Comparison of ENCODE assay signal across 1 cellular context in the genomic region with DNA sequence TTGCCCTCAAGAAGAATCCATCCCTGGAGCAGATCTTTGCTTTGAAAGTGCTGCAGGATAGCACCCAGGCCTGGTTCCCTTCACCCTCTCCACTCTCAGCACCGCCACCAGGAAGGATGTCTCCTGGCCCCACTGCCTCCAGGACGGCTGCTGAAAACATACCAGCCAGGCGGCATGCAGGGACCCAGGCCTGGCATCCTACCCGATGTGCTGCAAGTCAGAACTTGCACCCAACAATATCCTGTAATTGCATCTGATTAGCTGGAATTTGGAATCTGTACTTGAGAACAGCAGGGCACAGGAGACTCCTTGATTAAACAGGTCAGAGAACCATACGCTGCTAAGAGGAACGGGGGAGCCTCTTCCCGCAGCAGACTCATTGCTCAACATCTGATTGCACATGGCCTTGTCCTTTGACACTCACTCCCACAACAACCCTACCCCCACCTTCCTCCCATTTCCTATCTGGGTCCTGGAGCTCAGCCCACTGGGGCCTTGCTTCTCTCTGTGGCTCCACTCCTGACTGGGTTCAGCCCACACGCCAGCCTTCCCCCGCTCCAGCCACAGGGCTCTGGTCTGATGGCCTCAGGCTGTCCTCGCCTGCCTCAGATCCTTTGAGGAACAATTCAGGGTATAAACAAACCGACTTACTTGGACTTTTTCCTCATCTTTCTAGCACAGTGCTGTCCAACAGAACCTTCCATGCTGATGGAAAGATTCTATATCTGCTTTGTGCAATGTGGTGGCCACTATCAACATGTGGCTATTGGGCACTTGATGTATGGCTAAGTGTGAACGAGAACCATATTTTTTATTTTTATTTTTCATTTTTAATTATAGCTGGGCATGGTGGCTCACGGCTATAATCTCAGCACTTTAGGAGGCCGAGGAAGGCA.
TF ChIP-seq lines count a peak whose summit lies in the region.

No MANE protein-coding gene starts in this region.

TF ChIP-seq in HepG2, 621 proteins besides CTCF, POLR2A, EP300 and RAD21 (continued from another document and continues in another):
- TF ChIP-seq ZNF550 (CRISPR knock-in tag; IDR thresholded peaks at IDR 0.05; ENCODE audit: borderline replicate concordance) (0 out of 2 replicates have a peak, but pooled peaks have one; percentile 77), ZKSCAN1 (IDR thresholded peaks at IDR 0.05; ENCODE audit: low read length) (peak; percentile 65; the same call in 1 of the 2 replicates), ZNF337 (CRISPR knock-in tag; IDR thresholded peaks at IDR 0.05; ENCODE audit: borderline replicate concordance, low read depth) (peak; percentile 98), NCOA1 (CRISPR knock-in tag; IDR thresholded peaks at IDR 0.05) (peak; percentile 99), ZFP62 (CRISPR knock-in tag; IDR thresholded peaks at IDR 0.05) (no peak), ZNF589 (CRISPR knock-in tag; conservative IDR thresholded peaks at IDR 0.05) (no peak), ZNF317 (CRISPR knock-in tag; IDR thresholded peaks at IDR 0.05) (peak; percentile 93), GABPA (IDR thresholded peaks at IDR 0.05; ENCODE audit: low read depth, low read length) (no peak), GABPA (CRISPR knock-in tag; IDR thresholded peaks at IDR 0.05; ENCODE audit: low read depth) (peak; percentile 77), MZF1 (CRISPR knock-in tag; IDR thresholded peaks at IDR 0.05; ENCODE audit: borderline replicate concordance) (peak; percentile 91; the same call in 1 of the 2 replicates), ZNF546 (CRISPR knock-in tag; conservative IDR thresholded peaks at IDR 0.05) (no peak), GATAD2A (CRISPR knock-in tag; IDR thresholded peaks at IDR 0.05) (peak; percentile 100), ZBTB7B (CRISPR knock-in tag; IDR thresholded peaks at IDR 0.05) (peak; percentile 99), SOX13 (IDR thresholded peaks at IDR 0.05) (peak; percentile 94), SOX13 (CRISPR knock-in tag; conservative IDR thresholded peaks at IDR 0.05 in 1 of 2, IDR thresholded peaks at IDR 0.05 in 1 of 2) (peak in 1 of 2 experiments; percentile 95; a peak in 2 of 4 replicates), ZNF34 (CRISPR knock-in tag; IDR thresholded peaks at IDR 0.05; ENCODE audit: borderline replicate concordance) (peak; percentile 90; the same call in 1 of the 2 replicates), FOXM1 (CRISPR knock-in tag; IDR thresholded peaks at IDR 0.05) (no peak)
- TF ChIP-seq, protein P1, sequence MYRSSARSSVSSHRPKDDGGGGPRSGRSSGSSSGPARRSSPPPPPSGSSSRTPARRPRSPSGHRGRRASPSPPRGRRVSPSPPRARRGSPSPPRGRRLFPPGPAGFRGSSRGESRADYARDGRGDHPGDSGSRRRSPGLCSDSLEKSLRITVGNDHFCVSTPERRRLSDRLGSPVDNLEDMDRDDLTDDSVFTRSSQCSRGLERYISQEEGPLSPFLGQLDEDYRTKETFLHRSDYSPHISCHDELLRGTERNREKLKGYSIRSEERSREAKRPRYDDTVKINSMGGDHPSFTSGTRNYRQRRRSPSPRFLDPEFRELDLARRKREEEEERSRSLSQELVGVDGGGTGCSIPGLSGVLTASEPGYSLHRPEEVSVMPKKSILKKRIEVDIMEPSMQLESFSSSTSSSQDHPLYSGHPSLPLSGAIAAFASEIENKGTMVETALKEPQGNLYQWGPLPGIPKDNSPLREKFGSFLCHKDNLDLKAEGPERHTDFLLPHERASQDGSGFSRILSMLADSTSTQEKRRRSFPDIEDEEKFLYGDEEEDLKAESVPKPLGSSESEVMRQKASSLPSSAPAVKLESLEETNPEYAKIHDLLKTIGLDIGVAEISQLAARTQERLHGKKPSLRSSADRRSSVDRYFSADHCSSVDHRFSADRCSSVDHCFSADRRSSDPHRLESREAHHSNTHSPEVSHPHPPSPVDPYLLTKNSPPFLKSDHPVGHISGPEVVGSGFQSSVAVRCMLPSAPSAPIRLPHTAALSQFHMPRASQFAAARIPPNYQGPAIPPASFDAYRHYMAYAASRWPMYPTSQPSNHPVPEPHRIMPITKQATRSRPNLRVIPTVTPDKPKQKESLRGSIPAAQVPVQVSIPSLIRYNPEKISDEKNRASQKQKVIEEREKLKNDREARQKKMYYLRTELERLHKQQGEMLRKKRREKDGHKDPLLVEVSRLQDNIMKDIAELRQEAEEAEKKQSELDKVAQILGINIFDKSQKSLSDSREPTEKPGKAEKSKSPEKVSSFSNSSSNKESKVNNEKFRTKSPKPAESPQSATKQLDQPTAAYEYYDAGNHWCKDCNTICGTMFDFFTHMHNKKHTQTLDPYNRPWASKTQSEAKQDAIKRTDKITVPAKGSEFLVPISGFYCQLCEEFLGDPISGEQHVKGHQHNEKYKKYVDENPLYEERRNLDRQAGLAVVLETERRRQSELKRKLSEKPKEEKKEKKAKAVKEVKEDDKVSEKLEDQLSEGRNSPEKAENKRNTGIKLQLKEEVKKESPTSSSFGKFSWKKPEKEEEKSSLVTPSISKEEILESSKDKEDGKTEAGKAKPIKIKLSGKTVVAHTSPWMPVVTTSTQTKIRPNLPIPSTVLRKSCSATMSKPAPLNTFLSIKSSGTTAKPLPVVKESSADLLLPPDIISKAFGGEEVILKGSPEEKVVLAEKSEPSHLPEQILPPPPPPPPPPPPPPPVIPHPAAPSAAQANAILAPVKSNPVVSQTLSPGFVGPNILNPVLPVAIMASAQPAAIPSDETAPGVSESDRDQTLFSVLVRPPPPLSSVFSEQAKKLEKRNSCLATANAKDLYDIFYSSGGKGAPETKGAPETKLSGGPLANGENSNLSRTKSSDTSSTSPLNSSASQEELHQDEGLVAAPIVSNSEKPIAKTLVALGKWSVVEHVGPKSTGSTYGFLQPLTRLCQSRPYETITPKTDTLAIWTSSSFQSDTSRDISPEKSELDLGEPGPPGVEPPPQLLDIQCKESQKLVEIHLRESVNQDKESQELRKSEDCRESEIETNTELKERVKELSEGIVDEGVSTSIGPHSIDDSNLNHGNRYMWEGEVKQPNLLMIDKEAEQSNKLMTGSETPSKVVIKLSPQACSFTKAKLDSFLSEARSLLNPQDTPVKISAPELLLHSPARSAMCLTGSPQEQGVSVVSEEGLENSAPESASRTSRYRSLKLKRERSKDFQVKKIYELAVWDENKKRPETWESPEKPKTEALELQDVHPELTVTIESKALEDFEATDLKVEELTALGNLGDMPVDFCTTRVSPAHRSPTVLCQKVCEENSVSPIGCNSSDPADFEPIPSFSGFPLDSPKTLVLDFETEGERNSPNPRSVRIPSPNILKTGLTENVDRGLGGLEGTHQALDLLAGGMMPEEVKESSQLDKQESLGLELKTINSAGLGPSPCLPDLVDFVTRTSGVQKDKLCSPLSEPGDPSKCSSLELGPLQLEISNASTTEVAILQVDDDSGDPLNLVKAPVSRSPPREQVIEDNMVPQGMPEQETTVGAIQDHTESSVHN (CRISPR knock-in tag; IDR thresholded peaks at IDR 0.05), result peak; percentile 94
- TF ChIP-seq, protein P2, sequence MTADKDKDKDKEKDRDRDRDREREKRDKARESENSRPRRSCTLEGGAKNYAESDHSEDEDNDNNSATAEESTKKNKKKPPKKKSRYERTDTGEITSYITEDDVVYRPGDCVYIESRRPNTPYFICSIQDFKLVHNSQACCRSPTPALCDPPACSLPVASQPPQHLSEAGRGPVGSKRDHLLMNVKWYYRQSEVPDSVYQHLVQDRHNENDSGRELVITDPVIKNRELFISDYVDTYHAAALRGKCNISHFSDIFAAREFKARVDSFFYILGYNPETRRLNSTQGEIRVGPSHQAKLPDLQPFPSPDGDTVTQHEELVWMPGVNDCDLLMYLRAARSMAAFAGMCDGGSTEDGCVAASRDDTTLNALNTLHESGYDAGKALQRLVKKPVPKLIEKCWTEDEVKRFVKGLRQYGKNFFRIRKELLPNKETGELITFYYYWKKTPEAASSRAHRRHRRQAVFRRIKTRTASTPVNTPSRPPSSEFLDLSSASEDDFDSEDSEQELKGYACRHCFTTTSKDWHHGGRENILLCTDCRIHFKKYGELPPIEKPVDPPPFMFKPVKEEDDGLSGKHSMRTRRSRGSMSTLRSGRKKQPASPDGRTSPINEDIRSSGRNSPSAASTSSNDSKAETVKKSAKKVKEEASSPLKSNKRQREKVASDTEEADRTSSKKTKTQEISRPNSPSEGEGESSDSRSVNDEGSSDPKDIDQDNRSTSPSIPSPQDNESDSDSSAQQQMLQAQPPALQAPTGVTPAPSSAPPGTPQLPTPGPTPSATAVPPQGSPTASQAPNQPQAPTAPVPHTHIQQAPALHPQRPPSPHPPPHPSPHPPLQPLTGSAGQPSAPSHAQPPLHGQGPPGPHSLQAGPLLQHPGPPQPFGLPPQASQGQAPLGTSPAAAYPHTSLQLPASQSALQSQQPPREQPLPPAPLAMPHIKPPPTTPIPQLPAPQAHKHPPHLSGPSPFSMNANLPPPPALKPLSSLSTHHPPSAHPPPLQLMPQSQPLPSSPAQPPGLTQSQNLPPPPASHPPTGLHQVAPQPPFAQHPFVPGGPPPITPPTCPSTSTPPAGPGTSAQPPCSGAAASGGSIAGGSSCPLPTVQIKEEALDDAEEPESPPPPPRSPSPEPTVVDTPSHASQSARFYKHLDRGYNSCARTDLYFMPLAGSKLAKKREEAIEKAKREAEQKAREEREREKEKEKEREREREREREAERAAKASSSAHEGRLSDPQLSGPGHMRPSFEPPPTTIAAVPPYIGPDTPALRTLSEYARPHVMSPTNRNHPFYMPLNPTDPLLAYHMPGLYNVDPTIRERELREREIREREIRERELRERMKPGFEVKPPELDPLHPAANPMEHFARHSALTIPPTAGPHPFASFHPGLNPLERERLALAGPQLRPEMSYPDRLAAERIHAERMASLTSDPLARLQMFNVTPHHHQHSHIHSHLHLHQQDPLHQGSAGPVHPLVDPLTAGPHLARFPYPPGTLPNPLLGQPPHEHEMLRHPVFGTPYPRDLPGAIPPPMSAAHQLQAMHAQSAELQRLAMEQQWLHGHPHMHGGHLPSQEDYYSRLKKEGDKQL (CRISPR knock-in tag; IDR thresholded peaks at IDR 0.05; ENCODE audit: low read depth), result peak; percentile 96
- TF ChIP-seq, protein P3, sequence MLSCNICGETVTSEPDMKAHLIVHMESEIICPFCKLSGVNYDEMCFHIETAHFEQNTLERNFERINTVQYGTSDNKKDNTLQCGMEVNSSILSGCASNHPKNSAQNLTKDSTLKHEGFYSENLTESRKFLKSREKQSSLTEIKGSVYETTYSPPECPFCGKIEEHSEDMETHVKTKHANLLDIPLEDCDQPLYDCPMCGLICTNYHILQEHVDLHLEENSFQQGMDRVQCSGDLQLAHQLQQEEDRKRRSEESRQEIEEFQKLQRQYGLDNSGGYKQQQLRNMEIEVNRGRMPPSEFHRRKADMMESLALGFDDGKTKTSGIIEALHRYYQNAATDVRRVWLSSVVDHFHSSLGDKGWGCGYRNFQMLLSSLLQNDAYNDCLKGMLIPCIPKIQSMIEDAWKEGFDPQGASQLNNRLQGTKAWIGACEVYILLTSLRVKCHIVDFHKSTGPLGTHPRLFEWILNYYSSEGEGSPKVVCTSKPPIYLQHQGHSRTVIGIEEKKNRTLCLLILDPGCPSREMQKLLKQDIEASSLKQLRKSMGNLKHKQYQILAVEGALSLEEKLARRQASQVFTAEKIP (CRISPR knock-in tag; IDR thresholded peaks at IDR 0.05; ENCODE audit: borderline replicate concordance), result no peak
- TF ChIP-seq, protein P4, sequence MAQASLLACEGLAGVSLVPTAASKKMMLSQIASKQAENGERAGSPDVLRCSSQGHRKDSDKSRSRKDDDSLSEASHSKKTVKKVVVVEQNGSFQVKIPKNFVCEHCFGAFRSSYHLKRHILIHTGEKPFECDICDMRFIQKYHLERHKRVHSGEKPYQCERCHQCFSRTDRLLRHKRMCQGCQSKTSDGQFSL (CRISPR knock-in tag; IDR thresholded peaks at IDR 0.05), result peak; percentile 85
- TF ChIP-seq, protein P5, sequence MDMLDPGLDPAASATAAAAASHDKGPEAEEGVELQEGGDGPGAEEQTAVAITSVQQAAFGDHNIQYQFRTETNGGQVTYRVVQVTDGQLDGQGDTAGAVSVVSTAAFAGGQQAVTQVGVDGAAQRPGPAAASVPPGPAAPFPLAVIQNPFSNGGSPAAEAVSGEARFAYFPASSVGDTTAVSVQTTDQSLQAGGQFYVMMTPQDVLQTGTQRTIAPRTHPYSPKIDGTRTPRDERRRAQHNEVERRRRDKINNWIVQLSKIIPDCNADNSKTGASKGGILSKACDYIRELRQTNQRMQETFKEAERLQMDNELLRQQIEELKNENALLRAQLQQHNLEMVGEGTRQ (IDR thresholded peaks at IDR 0.05; ENCODE audit: low read depth, low read length), result no peak
- TF ChIP-seq, protein P5 (CRISPR knock-in tag; IDR thresholded peaks at IDR 0.05; ENCODE audit: borderline replicate concordance), result 0 out of 2 replicates have a peak, but pooled peaks have one; percentile 28
- TF ChIP-seq, protein P6, sequence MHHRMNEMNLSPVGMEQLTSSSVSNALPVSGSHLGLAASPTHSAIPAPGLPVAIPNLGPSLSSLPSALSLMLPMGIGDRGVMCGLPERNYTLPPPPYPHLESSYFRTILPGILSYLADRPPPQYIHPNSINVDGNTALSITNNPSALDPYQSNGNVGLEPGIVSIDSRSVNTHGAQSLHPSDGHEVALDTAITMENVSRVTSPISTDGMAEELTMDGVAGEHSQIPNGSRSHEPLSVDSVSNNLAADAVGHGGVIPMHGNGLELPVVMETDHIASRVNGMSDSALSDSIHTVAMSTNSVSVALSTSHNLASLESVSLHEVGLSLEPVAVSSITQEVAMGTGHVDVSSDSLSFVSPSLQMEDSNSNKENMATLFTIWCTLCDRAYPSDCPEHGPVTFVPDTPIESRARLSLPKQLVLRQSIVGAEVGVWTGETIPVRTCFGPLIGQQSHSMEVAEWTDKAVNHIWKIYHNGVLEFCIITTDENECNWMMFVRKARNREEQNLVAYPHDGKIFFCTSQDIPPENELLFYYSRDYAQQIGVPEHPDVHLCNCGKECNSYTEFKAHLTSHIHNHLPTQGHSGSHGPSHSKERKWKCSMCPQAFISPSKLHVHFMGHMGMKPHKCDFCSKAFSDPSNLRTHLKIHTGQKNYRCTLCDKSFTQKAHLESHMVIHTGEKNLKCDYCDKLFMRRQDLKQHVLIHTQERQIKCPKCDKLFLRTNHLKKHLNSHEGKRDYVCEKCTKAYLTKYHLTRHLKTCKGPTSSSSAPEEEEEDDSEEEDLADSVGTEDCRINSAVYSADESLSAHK (CRISPR knock-in tag; IDR thresholded peaks at IDR 0.05; ENCODE audit: borderline replicate concordance), result no peak
